Comparison of ENCODE assay signal across 21 cellular contexts in the genomic region with DNA sequence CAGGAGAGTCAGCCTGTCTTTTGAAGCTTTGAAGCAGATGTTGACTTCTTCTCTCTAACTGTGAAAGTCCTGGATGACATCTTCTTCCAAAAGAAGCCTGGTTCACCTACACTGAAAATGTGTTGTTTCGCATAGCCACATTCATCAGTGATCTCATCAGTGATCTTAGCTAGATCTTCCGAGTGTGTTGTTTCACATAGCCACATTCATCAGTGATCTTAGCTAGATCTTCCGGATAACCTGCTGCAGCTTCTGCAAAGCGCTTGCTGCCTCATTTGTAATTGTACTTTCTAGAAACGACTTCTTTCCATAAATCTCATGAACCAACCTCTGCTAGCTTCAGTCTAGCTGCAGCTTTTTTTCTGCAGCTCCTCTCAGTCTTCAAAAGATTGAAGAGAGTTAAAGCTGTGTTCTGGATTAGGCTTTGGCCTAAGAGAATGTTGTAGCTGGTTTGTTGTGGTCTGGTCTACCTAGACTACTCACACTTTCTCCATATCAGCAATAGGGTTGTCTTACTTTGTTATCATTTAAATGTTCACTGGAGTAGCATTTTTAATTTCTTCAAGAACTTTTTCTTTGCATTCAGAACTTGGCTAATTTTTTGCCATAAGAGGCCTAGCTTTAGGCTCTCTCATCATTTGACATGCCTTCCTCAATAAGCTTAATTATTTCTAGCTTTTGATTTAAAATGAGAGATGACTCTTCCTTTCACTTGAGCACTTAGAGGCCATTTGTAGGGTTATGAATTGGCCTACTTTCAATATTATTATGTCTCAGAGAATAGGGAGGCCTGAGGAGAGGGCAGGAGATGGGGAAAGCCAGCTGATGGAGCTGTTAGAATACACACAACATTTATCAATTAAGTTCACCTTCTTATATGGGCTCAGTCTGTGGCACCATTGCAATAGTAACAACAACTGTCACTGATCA. TPM values are rescaled to one million over a fixed set of nuclear protein-coding genes. Genes with fewer than 3 reads are reported as not detected.
DNase-seq lines count a peak whose midpoint lies in the region; ATAC-seq lines count a peak whose summit lies in the region.
"Had no signal": no experiment of that assay in that cellular context is flagged by ENCODE, and none has a peak within 500 bp of the region (broad histone marks: within the 10 kb centered on the region; RNA-seq: fewer than 3 reads in every experiment).

No MANE protein-coding gene starts in this region.

- DNase-seq in activated CD8-positive, alpha-beta memory T cell treated with anti-CD3 and anti-CD28 coated beads, Interleukin-2, amount 10 ng/mL, durations not matched to agents 7 days and 5 days, result no peak
- no peak for DNase-seq in activated CD8-positive, alpha-beta memory T cell treated with anti-CD3 and anti-CD28 coated beads for 24 hours
- DNase-seq in stimulated activated CD4-positive, alpha-beta T cell treated with anti-CD3 and anti-CD28 coated beads, Interleukin-1b, Interleukin-23, amount 100 ng/mL, for 48 hours, result peak; percentile 6
- no peak for DNase-seq in stimulated activated CD4-positive, alpha-beta T cell treated with anti-CD3 and anti-CD28 coated beads, Interleukin-4, amount 100 ng/mL, for 4 hours
- DNase-seq in DMS153 (lab: John Stamatoyannopoulos, UW), result no peak
- DNase-seq in naive thymus-derived CD8-positive, alpha-beta T cell, result no peak
- DNase-seq: DMS53, GDM1, H7, Karpas-422, MV-4-11, NCI-H1105 treated with DMSO at 0.1 percent for 48 hours, NCI-H2081, NCI-H2171 treated with DMSO at 0.1 percent for 48 hours, NCI-H524 treated with DMSO at 0.1 percent for 48 hours, NCI-H82, Peyer's patch had no signal

- H3K36me3 Mint-ChIP-seq in activated CD8-positive, alpha-beta memory T cell treated with anti-CD3 and anti-CD28 coated beads, Interleukin-2, amount 10 ng/mL, durations not matched to agents 7 days and 5 days, result no peaks in the 10 kb centered on the region
- no peaks in the 10 kb centered on the region for H3K36me3 Mint-ChIP-seq in activated T-helper 17 cell treated with anti-CD3 and anti-CD28 coated beads, Interleukin-2, amount 50 U/mL, for 72 hours (ENCODE audit: low read depth)
- H3K36me3 Mint-ChIP-seq in naive thymus-derived CD8-positive, alpha-beta T cell, result no peaks in the 10 kb centered on the region
- H3K36me3 Mint-ChIP-seq: CD14-positive monocyte had no signal

- CTCF ChIA-PET in activated CD8-positive, alpha-beta memory T cell treated with anti-CD3 and anti-CD28 coated beads, Interleukin-2, amount 10 ng/mL, durations not matched to agents 7 days and 5 days (lab: Charles Lee), result interaction anchor here (0.8 to 1.5 kb wide), 3 partner anchors 60 to 553 kb away, joined by 3 to 4 read pairs (median 3); no protein-coding TSS in a partner anchor

- H3K4me1 Mint-ChIP-seq in activated CD8-positive, alpha-beta memory T cell treated with anti-CD3 and anti-CD28 coated beads, Interleukin-2, amount 10 ng/mL, durations not matched to agents 7 days and 5 days, result peaks cover 6% of the 10 kb centered on the region
- no peaks in the 10 kb centered on the region for H3K4me1 Mint-ChIP-seq in activated T-helper 17 cell treated with anti-CD3 and anti-CD28 coated beads, Interleukin-2, amount 50 U/mL, for 72 hours
- no peaks in the 10 kb centered on the region for H3K4me1 Mint-ChIP-seq in naive thymus-derived CD8-positive, alpha-beta T cell
- H3K4me1 Mint-ChIP-seq: B cell, CD14-positive monocyte had no signal

- peaks cover 12% of the 10 kb centered on the region for H3K27me3 Mint-ChIP-seq in activated CD8-positive, alpha-beta memory T cell treated with anti-CD3 and anti-CD28 coated beads, Interleukin-2, amount 10 ng/mL, durations not matched to agents 7 days and 5 days
- H3K27me3 Mint-ChIP-seq in activated T-helper 17 cell treated with anti-CD3 and anti-CD28 coated beads, Interleukin-2, amount 50 U/mL, for 72 hours, result peaks cover 5% of the 10 kb centered on the region
- H3K27me3 Mint-ChIP-seq in naive thymus-derived CD8-positive, alpha-beta T cell, result peaks cover 2 to 8% (median 6%) of the 10 kb centered on the region in 5 donors

- no peak overlapping the region for H3K4me3 Mint-ChIP-seq in activated CD8-positive, alpha-beta memory T cell treated with anti-CD3 and anti-CD28 coated beads, Interleukin-2, amount 10 ng/mL, durations not matched to agents 7 days and 5 days
- H3K4me3 Mint-ChIP-seq in activated T-helper 17 cell treated with anti-CD3 and anti-CD28 coated beads, Interleukin-2, amount 50 U/mL, for 72 hours, result no peak overlapping the region
- no peak overlapping the region for H3K4me3 Mint-ChIP-seq in naive thymus-derived CD8-positive, alpha-beta T cell
- H3K4me3 Mint-ChIP-seq: B cell, CD14-positive monocyte had no signal

- peak; percentile 20 for ATAC-seq in activated CD8-positive, alpha-beta memory T cell treated with anti-CD3 and anti-CD28 coated beads, Interleukin-2, amount 10 ng/mL, durations not matched to agents 7 days and 5 days
- peak; percentile 87 for ATAC-seq in activated T-helper 17 cell treated with anti-CD3 and anti-CD28 coated beads, Interleukin-2, amount 50 U/mL, for 72 hours (replicated peaks)
- ATAC-seq in naive thymus-derived CD8-positive, alpha-beta T cell, result no peak
- ATAC-seq: A549 had no signal

- POLR2A ChIA-PET in naive thymus-derived CD8-positive, alpha-beta T cell (lab: Charles Lee), result interaction anchor here (0.6 kb wide), 1 partner anchor 421 kb away, joined by 3 read pairs; no protein-coding TSS in a partner anchor

- H3K27ac Mint-ChIP-seq in activated CD8-positive, alpha-beta memory T cell treated with anti-CD3 and anti-CD28 coated beads, Interleukin-2, amount 10 ng/mL, durations not matched to agents 7 days and 5 days, result peak overlapping the region; percentile 9
- no peak overlapping the region for H3K27ac Mint-ChIP-seq in activated T-helper 17 cell treated with anti-CD3 and anti-CD28 coated beads, Interleukin-2, amount 50 U/mL, for 72 hours
- H3K27ac Mint-ChIP-seq in naive thymus-derived CD8-positive, alpha-beta T cell, result no peak overlapping the region
- H3K27ac Mint-ChIP-seq: B cell, CD14-positive monocyte had no signal

- no peaks in the 10 kb centered on the region for H3K9me3 Mint-ChIP-seq in activated CD8-positive, alpha-beta memory T cell treated with anti-CD3 and anti-CD28 coated beads, Interleukin-2, amount 10 ng/mL, durations not matched to agents 7 days and 5 days (ENCODE audit: low read depth)
- H3K9me3 Mint-ChIP-seq in activated T-helper 17 cell treated with anti-CD3 and anti-CD28 coated beads, Interleukin-2, amount 50 U/mL, for 72 hours, result no peaks in the 10 kb centered on the region
- H3K9me3 Mint-ChIP-seq in naive thymus-derived CD8-positive, alpha-beta T cell, result no peaks in the 10 kb centered on the region

RNA-seq across cellular contexts. Expression of gene EXOC2, which starts 48.7 kb away (rescaled TPM):
- total RNA-seq in activated CD8-positive, alpha-beta memory T cell treated with anti-CD3 and anti-CD28 coated beads, Interleukin-2, amount 10 ng/mL, durations not matched to agents 7 days and 5 days, result 10 to 100 TPM; 28.4 to 34.6 TPM
- total RNA-seq in activated T-helper 17 cell treated with anti-CD3 and anti-CD28 coated beads, Interleukin-2, amount 50 U/mL, for 72 hours, result 10 to 100 TPM; 44.1 to 46.9 TPM
- total RNA-seq in naive thymus-derived CD8-positive, alpha-beta T cell, result 10 to 100 TPM; 34.7 to 40.3 TPM
- polyA plus RNA-seq in naive thymus-derived CD8-positive, alpha-beta T cell, result 10 to 100 TPM; 28.6 to 38.6 (median 36.7) TPM

Comparison
In these comparisons a context has a peak if more than half of its experiments do, and no peak if none do; other contexts are left out.
1. ATAC-seq: peak in activated CD8-positive, alpha-beta memory T cell treated with anti-CD3 and anti-CD28 coated beads, Interleukin-2, amount 10 ng/mL, durations not matched to agents 7 days and 5 days (single experiment) and activated T-helper 17 cell treated with anti-CD3 and anti-CD28 coated beads, Interleukin-2, amount 50 U/mL, for 72 hours (single experiment); none in naive thymus-derived CD8-positive, alpha-beta T cell (0 of 2).